20 cellular contexts compared by ENCODE assay signal in the genomic region with DNA sequence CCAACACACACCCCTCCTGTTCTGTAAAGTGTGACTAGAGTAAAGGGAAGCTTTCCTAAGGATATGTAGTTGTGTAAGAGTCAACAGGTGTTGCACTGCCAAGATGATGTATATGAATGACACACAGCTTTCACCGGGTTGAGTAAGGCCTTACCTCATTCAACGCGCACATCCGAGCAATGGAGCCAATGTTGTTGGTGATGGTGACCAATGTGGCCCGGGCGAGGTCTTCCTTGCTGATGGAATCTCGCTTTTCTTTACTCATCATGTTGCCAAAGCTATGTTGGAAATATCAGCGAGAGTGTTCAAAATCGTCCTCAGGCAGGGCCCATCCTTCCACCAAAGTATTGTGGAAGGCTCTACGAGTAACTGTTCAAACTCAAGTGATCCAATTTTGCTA. TPM values are rescaled to one million over a fixed set of nuclear protein-coding genes. Genes with fewer than 3 reads are reported as not detected.
DNase-seq lines count a peak whose midpoint lies in the region; ATAC-seq and TF ChIP-seq lines count a peak whose summit lies in the region.
"Had no signal": no experiment of that assay in that cellular context is flagged by ENCODE, and none has a peak within 500 bp of the region (broad histone marks: within the 10 kb centered on the region; RNA-seq: fewer than 3 reads in every experiment).

No MANE protein-coding gene starts in this region.

- H3K27me3 Mint-ChIP-seq in activated CD4-positive, alpha-beta T cell treated with anti-CD3 and anti-CD28 coated beads, Interleukin-2, amount 10 ng/mL, durations not matched to agents 7 days and 5 days = no peaks in the 10 kb centered on the region
- H3K27me3 Mint-ChIP-seq: CD4-positive, CD25-positive, alpha-beta regulatory T cell; CD8-positive, alpha-beta memory T cell had no signal

- no peak overlapping the region for H3K27ac Mint-ChIP-seq in activated CD4-positive, alpha-beta T cell treated with anti-CD3 and anti-CD28 coated beads, Interleukin-2, amount 10 ng/mL, durations not matched to agents 7 days and 5 days
- H3K27ac Mint-ChIP-seq: CD4-positive, CD25-positive, alpha-beta regulatory T cell; CD8-positive, alpha-beta memory T cell had no signal

- H3K4me3 ChIP-seq in GM12864 (ENCODE audit: low read depth, low read length) (no peak overlapping the region), HEK293 (ENCODE audit: low read depth, low read length) (no peak overlapping the region), epithelial cell of esophagus (ENCODE audit: low read length) (no peak overlapping the region), psoas muscle (no peak overlapping the region)

- POLR2A ChIA-PET in HEK293 (lab: Yijun Ruan, JAX) = interaction anchor here (0.5 kb wide), 1 partner anchor 11 kb away, joined by 10 read pairs; no protein-coding TSS in a partner anchor
- POLR2A ChIA-PET in activated CD4-positive, alpha-beta T cell treated with anti-CD3 and anti-CD28 coated beads, Interleukin-2, amount 10 ng/mL, durations not matched to agents 7 days and 5 days (lab: Charles Lee) = interaction anchor here (0.5 kb wide), 1 partner anchor 1258 kb away, joined by 4 read pairs; no protein-coding TSS in a partner anchor

- no peaks in the 10 kb centered on the region for H3K9me3 Mint-ChIP-seq in activated CD4-positive, alpha-beta T cell treated with anti-CD3 and anti-CD28 coated beads, Interleukin-2, amount 10 ng/mL, durations not matched to agents 7 days and 5 days
- H3K9me3 Mint-ChIP-seq: CD8-positive, alpha-beta memory T cell had no signal

- CTCF ChIA-PET in HEK293 (lab: Yijun Ruan, JAX) = interaction anchor here (0.7 kb wide), 1 partner anchor 14 kb away, joined by 3 read pairs; no protein-coding TSS in a partner anchor
- CTCF ChIA-PET in activated CD4-positive, alpha-beta T cell treated with anti-CD3 and anti-CD28 coated beads, Interleukin-2, amount 10 ng/mL, durations not matched to agents 7 days and 5 days (lab: Charles Lee) = interaction anchor here (0.5 kb wide), 1 partner anchor 93 kb away, joined by 3 read pairs; no protein-coding TSS in a partner anchor

- H3K4me1 ChIP-seq in HEK293 (ENCODE audit: control insufficient read depth, insufficient read depth, low read length) = no peaks in the 10 kb centered on the region
- H3K4me1 ChIP-seq in psoas muscle = peaks cover 29% of the 10 kb centered on the region
- H3K4me1 ChIP-seq: BE2C had no signal

- ATAC-seq in psoas muscle (no peak), GM18870 (IDR thresholded peaks at IDR 0.05; ENCODE audit: unreplicated experiment) (no peak)
- ATAC-seq: HCT116 had no signal

- H3K4me3 Mint-ChIP-seq in activated CD4-positive, alpha-beta T cell treated with anti-CD3 and anti-CD28 coated beads, Interleukin-2, amount 10 ng/mL, durations not matched to agents 7 days and 5 days = no peak overlapping the region
- H3K4me3 Mint-ChIP-seq: CD4-positive, CD25-positive, alpha-beta regulatory T cell; CD8-positive, alpha-beta memory T cell had no signal

- intact Hi-C loops in psoas muscle (cut with DNase I) = loop anchor here (5.0 to 10.0 kb wide), 2 partner anchors 39 to 112 kb away; a partner anchor contains a TSS

- TF ChIP-seq CTCF in GM12864 (IDR thresholded peaks at IDR 0.05; ENCODE audit: low read depth, low read length, missing control alignments) (no peak), HEK293 (tag by site-specific recombination; IDR thresholded peaks at IDR 0.05) (no peak), epithelial cell of esophagus (IDR thresholded peaks at IDR 0.05; ENCODE audit: insufficient read depth, low read depth, low read length, missing control alignments) (no peak), psoas muscle (IDR thresholded peaks at IDR 0.05) (no peak)

- no peaks in the 10 kb centered on the region for H3K27me3 ChIP-seq in psoas muscle (ENCODE audit: insufficient read depth in 3 of 3, low read length in 2 of 3)
- H3K27me3 ChIP-seq: BE2C had no signal

- H3K36me3 ChIP-seq in HEK293 (ENCODE audit: control insufficient read depth in 2 of 2, insufficient read depth in 1 of 2, low read length in 2 of 2) = peaks cover 16 to 33% of the 10 kb centered on the region in 2 experiments; a peak in 2 of 3 replicates
- H3K36me3 ChIP-seq in psoas muscle (ENCODE audit: insufficient read depth in 1 of 2, low read depth in 1 of 2) = peaks cover 5 to 24% of the 10 kb centered on the region in 2 donors

- no peak overlapping the region for H3K27ac ChIP-seq in HEK293 (ENCODE audit: extremely low read depth, low read depth, low read length)
- H3K27ac ChIP-seq in psoas muscle = peak overlapping the region; percentile 72

- H3K9me3 ChIP-seq in HEK293 (ENCODE audit: control insufficient read depth, insufficient read depth, low read depth, low read length) (no peaks in the 10 kb centered on the region), psoas muscle (no peaks in the 10 kb centered on the region)
- H3K9me3 ChIP-seq: BE2C had no signal

- no peaks in the 10 kb centered on the region for H3K4me1 Mint-ChIP-seq in activated CD4-positive, alpha-beta T cell treated with anti-CD3 and anti-CD28 coated beads, Interleukin-2, amount 10 ng/mL, durations not matched to agents 7 days and 5 days
- H3K4me1 Mint-ChIP-seq: CD4-positive, CD25-positive, alpha-beta regulatory T cell; CD8-positive, alpha-beta memory T cell had no signal

- H3K36me3 Mint-ChIP-seq in activated CD4-positive, alpha-beta T cell treated with anti-CD3 and anti-CD28 coated beads, Interleukin-2, amount 10 ng/mL, durations not matched to agents 7 days and 5 days (ENCODE audit: low read depth) = peaks cover 16% of the 10 kb centered on the region
- H3K36me3 Mint-ChIP-seq: CD4-positive, CD25-positive, alpha-beta regulatory T cell had no signal

- DNase-seq in GM12864 (ENCODE audit: low read depth) (peak; percentile 3), epithelial cell of esophagus (ENCODE audit: low read depth) (peak; percentile 38), psoas muscle (no peak), SHP77 treated with DMSO at 0.1 percent for 48 hours (lab: John Stamatoyannopoulos, UW) (no peak)
- no peak for DNase-seq in activated CD4-positive, alpha-beta T cell treated with anti-CD3 and anti-CD28 coated beads, Interleukin-2, amount 10 ng/mL, durations not matched to agents 7 days and 5 days
- DNase-seq: BE2C; C1 segment of cervical spinal cord; CD4-positive, CD25-positive, alpha-beta regulatory T cell; CD8-positive, alpha-beta memory T cell; COR-L47; DMS 273 treated with DMSO at 0.1 percent for 48 hours; DMS53; DND-41; EL; GOT3; H7 had no signal

- 92 to 94% (median 93%) methylated on average over 10 of the region's 10 CpGs for WGBS in psoas muscle, 3 donors

TF ChIP-seq in HEK293, 187 proteins besides CTCF, POLR2A, EP300 and RAD21:
- no peak for TF ChIP-seq ZNF433 (tag by site-specific recombination; IDR thresholded peaks at IDR 0.05; ENCODE audit: low read depth)
- peak; percentile 81 for TF ChIP-seq SCRT2 (tag by site-specific recombination; IDR thresholded peaks at IDR 0.05)
- TF ChIP-seq, protein P1, sequence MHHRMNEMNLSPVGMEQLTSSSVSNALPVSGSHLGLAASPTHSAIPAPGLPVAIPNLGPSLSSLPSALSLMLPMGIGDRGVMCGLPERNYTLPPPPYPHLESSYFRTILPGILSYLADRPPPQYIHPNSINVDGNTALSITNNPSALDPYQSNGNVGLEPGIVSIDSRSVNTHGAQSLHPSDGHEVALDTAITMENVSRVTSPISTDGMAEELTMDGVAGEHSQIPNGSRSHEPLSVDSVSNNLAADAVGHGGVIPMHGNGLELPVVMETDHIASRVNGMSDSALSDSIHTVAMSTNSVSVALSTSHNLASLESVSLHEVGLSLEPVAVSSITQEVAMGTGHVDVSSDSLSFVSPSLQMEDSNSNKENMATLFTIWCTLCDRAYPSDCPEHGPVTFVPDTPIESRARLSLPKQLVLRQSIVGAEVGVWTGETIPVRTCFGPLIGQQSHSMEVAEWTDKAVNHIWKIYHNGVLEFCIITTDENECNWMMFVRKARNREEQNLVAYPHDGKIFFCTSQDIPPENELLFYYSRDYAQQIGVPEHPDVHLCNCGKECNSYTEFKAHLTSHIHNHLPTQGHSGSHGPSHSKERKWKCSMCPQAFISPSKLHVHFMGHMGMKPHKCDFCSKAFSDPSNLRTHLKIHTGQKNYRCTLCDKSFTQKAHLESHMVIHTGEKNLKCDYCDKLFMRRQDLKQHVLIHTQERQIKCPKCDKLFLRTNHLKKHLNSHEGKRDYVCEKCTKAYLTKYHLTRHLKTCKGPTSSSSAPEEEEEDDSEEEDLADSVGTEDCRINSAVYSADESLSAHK (tag by site-specific recombination; IDR thresholded peaks at IDR 0.05) = no peak
- no peak for TF ChIP-seq ZNF341 (tag by site-specific recombination; IDR thresholded peaks at IDR 0.05; ENCODE audit: low read depth)
- TF ChIP-seq ZNF274 (IDR thresholded peaks at IDR 0.05; ENCODE audit: low read length) = no peak
- no peak for TF ChIP-seq ZNF274 (tag by site-specific recombination; IDR thresholded peaks at IDR 0.05; ENCODE audit: borderline replicate concordance)

RNA-seq across cellular contexts. Expression of a gene that starts 52.0 kb away (rescaled TPM):
- total RNA-seq in psoas muscle = 10 to 100 TPM in 3 of 4 donors, 1 to 10 TPM in 1; 3.5 to 17.0 (median 11.8) TPM
- 1 to 10 TPM in 2 of 3 donors, under 1 TPM in 1; 0.91 to 6.3 (median 4.8) TPM for polyA plus RNA-seq in psoas muscle
- total RNA-seq in activated CD4-positive, alpha-beta T cell treated with anti-CD3 and anti-CD28 coated beads, Interleukin-2, amount 10 ng/mL, durations not matched to agents 7 days and 5 days = 1 to 10 TPM; 6.4 to 7.1 TPM

RNA-seq across cellular contexts. Expression of a gene that starts 57.6 kb away (rescaled TPM):
- total RNA-seq in psoas muscle = 1 to 10 TPM in 3 of 4 donors, under 1 TPM in 1; 0.98 to 1.9 (median 1.2) TPM
- 1 to 10 TPM in 2 of 3 donors, under 1 TPM in 1; 0.74 to 1.2 (median 1.1) TPM for polyA plus RNA-seq in psoas muscle
- not detected for total RNA-seq in activated CD4-positive, alpha-beta T cell treated with anti-CD3 and anti-CD28 coated beads, Interleukin-2, amount 10 ng/mL, durations not matched to agents 7 days and 5 days
- total RNA-seq: CD4-positive, CD25-positive, alpha-beta regulatory T cell; CD8-positive, alpha-beta memory T cell; G401 had no signal
- polyA plus RNA-seq: CD4-positive, CD25-positive, alpha-beta regulatory T cell; CD8-positive, alpha-beta memory T cell had no signal

Comparison
In these comparisons a context has a peak if more than half of its experiments do, and no peak if none do; other contexts are left out.
1. DNase-seq: peak in GM12864 (single experiment) and epithelial cell of esophagus (single experiment); none in psoas muscle (0 of 2), SHP77 treated with DMSO at 0.1 percent for 48 hours (single experiment) and activated CD4-positive, alpha-beta T cell treated with anti-CD3 and anti-CD28 coated beads, Interleukin-2, amount 10 ng/mL, durations not matched to agents 7 days and 5 days (single experiment).